In genomic region chr6:79234150-79235022, GRCh38 we compare ENCODE assay signal across 1 cellular context.
TF ChIP-seq lines count a peak whose summit lies in the region.

TSS of gene HMGN3 (minus strand) at chr6:79234682.

TF ChIP-seq in HepG2, 621 proteins besides CTCF, POLR2A, EP300 and RAD21 (continued from another document and continues in another):
- no peak for TF ChIP-seq RNF219 (CRISPR knock-in tag; IDR thresholded peaks at IDR 0.05)
- no peak for TF ChIP-seq WIZ (CRISPR knock-in tag; IDR thresholded peaks at IDR 0.05)
- TF ChIP-seq ZSCAN25 (CRISPR knock-in tag; IDR thresholded peaks at IDR 0.05) = no peak
- peak; percentile 67; the same call in 1 of the 2 replicates for TF ChIP-seq MIER3 (CRISPR knock-in tag; IDR thresholded peaks at IDR 0.05; ENCODE audit: borderline replicate concordance)
- no peak for TF ChIP-seq ZBTB3 (CRISPR knock-in tag; IDR thresholded peaks at IDR 0.05; ENCODE audit: borderline replicate concordance, low read depth)
- no peak for TF ChIP-seq ZNF251 (CRISPR knock-in tag; IDR thresholded peaks at IDR 0.05)
- TF ChIP-seq FOXC1 (CRISPR knock-in tag; IDR thresholded peaks at IDR 0.05; ENCODE audit: borderline replicate concordance) = peak; percentile 83; the same call in 1 of the 2 replicates
- no peak for TF ChIP-seq ZSCAN29 (CRISPR knock-in tag; conservative IDR thresholded peaks at IDR 0.05)
- TF ChIP-seq TCF12 (IDR thresholded peaks at IDR 0.05) = no peak
- TF ChIP-seq TCF12 (CRISPR knock-in tag; IDR thresholded peaks at IDR 0.05) = no peak
- TF ChIP-seq ZNF24 (IDR thresholded peaks at IDR 0.05) = no peak
- peak; percentile 9 for TF ChIP-seq ESRRA (CRISPR knock-in tag; IDR thresholded peaks at IDR 0.05; ENCODE audit: low read depth)
- peak; percentile 38; the same call in 1 of the 2 replicates for TF ChIP-seq SOX5 (CRISPR knock-in tag; IDR thresholded peaks at IDR 0.05; ENCODE audit: borderline replicate concordance)
- no peak for TF ChIP-seq ZNF597 (CRISPR knock-in tag; IDR thresholded peaks at IDR 0.05)
- peak; percentile 84; the same call in 1 of the 2 replicates for TF ChIP-seq SALL2 (CRISPR knock-in tag; IDR thresholded peaks at IDR 0.05)
- TF ChIP-seq BCLAF1 (IDR thresholded peaks at IDR 0.05) = no peak
- TF ChIP-seq PTBP1 (IDR thresholded peaks at IDR 0.05; ENCODE audit: low read depth, low read length, poor library complexity, severe bottlenecking) = no peak
- TF ChIP-seq ZNF670 (CRISPR knock-in tag; IDR thresholded peaks at IDR 0.05; ENCODE audit: borderline replicate concordance) = peak; percentile 94
- TF ChIP-seq ZNF792 (CRISPR knock-in tag; IDR thresholded peaks at IDR 0.05) = peak; percentile 81; the same call in 1 of the 2 replicates
- peak; percentile 56; the same call in 1 of the 2 replicates for TF ChIP-seq ETV6 (CRISPR knock-in tag; conservative IDR thresholded peaks at IDR 0.05)
- no peak for TF ChIP-seq SOX13 (IDR thresholded peaks at IDR 0.05)
- TF ChIP-seq SOX13 (CRISPR knock-in tag; conservative IDR thresholded peaks at IDR 0.05 in 1 of 2, IDR thresholded peaks at IDR 0.05 in 1 of 2) = 0 out of 4 replicates have a peak, but pooled peaks of 1 of the 2 experiments have one; percentile 40
- peak; percentile 47; the same call in 1 of the 2 replicates for TF ChIP-seq ZBED4 (CRISPR knock-in tag; IDR thresholded peaks at IDR 0.05; ENCODE audit: borderline replicate concordance)
- TF ChIP-seq RERE (CRISPR knock-in tag; IDR thresholded peaks at IDR 0.05; ENCODE audit: low read depth) = no peak
- TF ChIP-seq ERF (CRISPR knock-in tag; IDR thresholded peaks at IDR 0.05) = peak; percentile 97
- peak; percentile 67; the same call in 1 of the 2 replicates for TF ChIP-seq ZNF431 (CRISPR knock-in tag; IDR thresholded peaks at IDR 0.05; ENCODE audit: borderline replicate concordance, low read depth)
- TF ChIP-seq ZNF549 (CRISPR knock-in tag; IDR thresholded peaks at IDR 0.05) = no peak
- TF ChIP-seq POLR2AphosphoS2 (IDR thresholded peaks at IDR 0.05; ENCODE audit: low read depth, low read length) = no peak
- TF ChIP-seq THYN1 (CRISPR knock-in tag; IDR thresholded peaks at IDR 0.05; ENCODE audit: borderline replicate concordance, low read depth) = 0 out of 2 replicates have a peak, but pooled peaks have one; percentile 72
- peak; percentile 81 for TF ChIP-seq KMT2B (CRISPR knock-in tag; IDR thresholded peaks at IDR 0.05)
- TF ChIP-seq FOXP1 (IDR thresholded peaks at IDR 0.05) = no peak
- no peak for TF ChIP-seq FOXP1 (CRISPR knock-in tag; IDR thresholded peaks at IDR 0.05)
- TF ChIP-seq HMGXB3 (CRISPR knock-in tag; IDR thresholded peaks at IDR 0.05; ENCODE audit: borderline replicate concordance) = no peak
- TF ChIP-seq ZNF782 (CRISPR knock-in tag; IDR thresholded peaks at IDR 0.05; ENCODE audit: borderline replicate concordance) = no peak
- TF ChIP-seq NFIC (IDR thresholded peaks at IDR 0.05; ENCODE audit: low read length) = no peak
- TF ChIP-seq CENPBD1 (CRISPR knock-in tag; IDR thresholded peaks at IDR 0.05; ENCODE audit: borderline replicate concordance, low read depth) = no peak
- peak; percentile 25; the same call in 1 of the 2 replicates for TF ChIP-seq HINFP (CRISPR knock-in tag; IDR thresholded peaks at IDR 0.05; ENCODE audit: low read depth)
- 0 out of 2 replicates have a peak, but pooled peaks have one; percentile 73 for TF ChIP-seq SNAPC2 (CRISPR knock-in tag; IDR thresholded peaks at IDR 0.05)
- TF ChIP-seq ZNF205 (CRISPR knock-in tag; IDR thresholded peaks at IDR 0.05) = no peak
